1 cellular context compared by ENCODE assay signal in genomic region chr7:150363872-150364271, GRCh38.
TF ChIP-seq lines count a peak whose summit lies in the region.

No MANE protein-coding gene starts in this region.

TF ChIP-seq in GM12878, 131 proteins besides CTCF, POLR2A, EP300 and RAD21:
- TF ChIP-seq SMARCA5 (IDR thresholded peaks at IDR 0.05) (no peak), NBN (IDR thresholded peaks at IDR 0.05) (0 out of 2 replicates have a peak, but pooled peaks have one; percentile 35), YY1 (IDR thresholded peaks at IDR 0.05; ENCODE audit: low read depth, low read length) (peak; percentile 61; the same call in 1 of the 2 replicates), JUNB (IDR thresholded peaks at IDR 0.05) (peak; percentile 39; the same call in 1 of the 2 replicates), MYB (IDR thresholded peaks at IDR 0.05; ENCODE audit: borderline replicate concordance, low read depth, low read length) (no peak), ZNF217 (IDR thresholded peaks at IDR 0.05) (0 out of 2 replicates have a peak, but pooled peaks have one; percentile 19), ETV6 (conservative IDR thresholded peaks at IDR 0.05 in 1 of 2, IDR thresholded peaks at IDR 0.05 in 1 of 2; ENCODE audit: borderline replicate concordance in 1 of 2, low read depth in 1 of 2) (peak in 1 of 2 experiments; percentile 61; a peak in 1 of 4 replicates), IKZF2 (IDR thresholded peaks at IDR 0.05) (peak; percentile 84), RUNX3 (IDR thresholded peaks at IDR 0.05; ENCODE audit: low read length) (peak; percentile 50; the same call in 1 of the 2 replicates), IKZF1 (conservative IDR thresholded peaks at IDR 0.05) (peak; percentile 69; the same call in 1 of the 2 replicates), RELB (IDR thresholded peaks at IDR 0.05; ENCODE audit: low read depth) (peak; percentile 44; the same call in 1 of the 2 replicates), NFIC (IDR thresholded peaks at IDR 0.05; ENCODE audit: low read depth, low read length) (peak; percentile 34; the same call in 1 of the 2 replicates), ZNF622 (IDR thresholded peaks at IDR 0.05) (no peak), SPI1 (IDR thresholded peaks at IDR 0.05; ENCODE audit: borderline replicate concordance, insufficient read depth, low read depth, low read length) (peak; percentile 49; the same call in 1 of the 2 replicates), WRNIP1 (IDR thresholded peaks at IDR 0.05; ENCODE audit: borderline replicate concordance, low read depth, low read length) (no peak), MTA2 (IDR thresholded peaks at IDR 0.05; ENCODE audit: low read depth) (0 out of 2 replicates have a peak, but pooled peaks have one; percentile 28), EED (IDR thresholded peaks at IDR 0.05; ENCODE audit: low read depth) (peak; percentile 84), ZNF687 (IDR thresholded peaks at IDR 0.05) (peak; percentile 47; the same call in 1 of the 2 replicates)
